Comparison of ENCODE assay signal across 1 cellular context in genomic region chr14:32352631-32353030, GRCh38.
A peak's percentile ranks its signal among the peaks of the same experiment; 100 is the strongest.
TF ChIP-seq lines count a peak whose summit lies in the region.

No MANE protein-coding gene starts in this region.

TF ChIP-seq in SK-N-SH treated with all-trans-retinoic acid at 6 μM for 48 hours, 23 proteins besides CTCF, POLR2A, EP300 and RAD21:
- no peak for TF ChIP-seq POU6F1 (CRISPR knock-in tag; IDR thresholded peaks at IDR 0.05; ENCODE audit: borderline replicate concordance, low read depth)
- TF ChIP-seq ZNF8 (CRISPR knock-in tag; IDR thresholded peaks at IDR 0.05) = peak; percentile 68
